ENCODE assay signal across 9 cellular contexts in the genomic region with DNA sequence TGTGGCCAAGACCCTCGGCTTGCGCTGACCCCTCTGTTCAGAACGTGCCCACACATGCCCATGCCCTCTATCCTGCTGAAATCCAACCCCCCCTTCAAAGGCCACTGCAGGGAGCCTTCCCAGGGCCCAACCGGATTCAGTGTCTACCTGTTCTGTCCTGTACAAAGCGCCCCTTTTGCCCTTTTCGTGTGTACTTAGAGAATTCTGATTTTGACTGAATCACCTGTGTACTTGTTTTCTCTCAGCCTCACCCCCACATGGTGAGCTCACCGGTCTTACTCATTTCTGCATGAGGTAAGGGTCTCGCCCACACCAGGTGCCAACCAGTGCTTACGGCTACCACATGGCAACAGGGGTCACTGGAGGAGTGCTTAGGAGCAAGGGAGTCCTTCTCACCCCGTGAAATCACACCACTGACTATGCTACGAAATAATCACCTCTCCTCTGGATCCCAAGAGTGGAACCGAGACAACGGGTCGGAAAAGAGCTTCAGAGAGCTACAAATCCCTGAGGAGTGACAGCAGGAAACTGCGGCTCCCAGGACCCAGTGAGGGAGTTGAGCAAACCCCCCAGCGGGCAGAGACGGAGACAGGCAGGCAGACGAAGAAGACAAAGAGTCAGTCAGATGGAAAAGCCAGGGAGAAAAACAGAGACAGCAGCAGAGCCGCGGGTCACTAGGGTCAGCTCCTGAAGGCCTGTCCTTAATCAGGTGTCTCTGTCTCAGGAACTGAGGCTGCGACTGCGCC. TPM values are rescaled to one million over a fixed set of nuclear protein-coding genes. Genes with fewer than 3 reads are reported as not detected.
DNase-seq lines count a peak whose midpoint lies in the region; ATAC-seq and TF ChIP-seq lines count a peak whose summit lies in the region.
"Had no signal": no experiment of that assay in that cellular context is flagged by ENCODE, and none has a peak within 500 bp of the region (broad histone marks: within the 10 kb centered on the region; RNA-seq: fewer than 3 reads in every experiment).

No MANE protein-coding gene starts in this region.

- no peak for TF ChIP-seq CTCF in epithelial cell of proximal tubule (conservative IDR thresholded peaks at IDR 0.05; ENCODE audit: low read depth, low read length)
- no peak for TF ChIP-seq CTCF in gastrocnemius medialis (IDR thresholded peaks at IDR 0.05 in 4 of 5, conservative IDR thresholded peaks at IDR 0.05 in 1 of 5)

- H3K4me1 ChIP-seq in gastrocnemius medialis: peaks cover 34 to 46% of the 10 kb centered on the region in 2 donors

- H3K4me3 ChIP-seq in epithelial cell of proximal tubule (ENCODE audit: low read depth, low read length) (peak overlapping the region; percentile 33), gastrocnemius medialis (peak overlapping the region; percentile 28 to 52 (median 40))

- H3K27ac ChIP-seq in gastrocnemius medialis: peak overlapping the region; percentile 87 to 94 (median 92)

- no peaks in the 10 kb centered on the region for H3K36me3 ChIP-seq in gastrocnemius medialis

- H3K36me3 Mint-ChIP-seq in T-helper 17 cell (ENCODE audit: low read depth): no peaks in the 10 kb centered on the region

- no peak for TF ChIP-seq POLR2A in gastrocnemius medialis (IDR thresholded peaks at IDR 0.05)

- H3K4me3 Mint-ChIP-seq in T-helper 17 cell: peak overlapping the region; percentile 41

- intact Hi-C loops in gastrocnemius medialis (cut with DNase I; ENCODE audit: low total_unique reads): loop anchor here (1.0 to 10.0 kb wide), 5 partner anchors 34 to 420 kb away; partner anchors contain the start of genes ILF2, RAB13 and S100A9

- H3K27me3 Mint-ChIP-seq in T-helper 17 cell: no peaks in the 10 kb centered on the region

- ATAC-seq in T-helper 17 cell: no peak
- ATAC-seq in gastrocnemius medialis: no peak
- ATAC-seq in GM21390 (IDR thresholded peaks at IDR 0.05; ENCODE audit: unreplicated experiment): no peak
- ATAC-seq in GM19324 (IDR thresholded peaks at IDR 0.05; ENCODE audit: low FRiP score, unreplicated experiment): no peak

- H3K9me3 ChIP-seq in T-helper 17 cell (ENCODE audit: control insufficient read depth, low read length, poor library complexity, severe bottlenecking): no peaks in the 10 kb centered on the region
- no peaks in the 10 kb centered on the region for H3K9me3 ChIP-seq in gastrocnemius medialis

- peak overlapping the region; percentile 69 for H3K27ac Mint-ChIP-seq in T-helper 17 cell

- peaks cover 30% of the 10 kb centered on the region for H3K4me1 Mint-ChIP-seq in T-helper 17 cell

- no peaks in the 10 kb centered on the region for H3K27me3 ChIP-seq in gastrocnemius medialis

- DNase-seq in HK-2 (ENCODE audit: unreplicated experiment) (peak; percentile 85), T-helper 17 cell (no peak), epithelial cell of proximal tubule (ENCODE audit: low read depth) (peak; percentile 90), gastrocnemius medialis (no peak), COR-L47 (lab: John Stamatoyannopoulos, UW) (no peak), occipital lobe (lab: John Stamatoyannopoulos, UW) (no peak)

- in situ Hi-C loops in gastrocnemius medialis (cut with MboI; ENCODE audit: low sequenced_read_pairs in 4 of 4): loop anchor here in 3 of 4 donors (5.0 to 10.0 kb wide), 2 partner anchors 35 to 53 kb away; no protein-coding TSS in a partner anchor

RNA-seq across cellular contexts. Expression of gene S100A2, which starts 2.1 kb away (rescaled TPM):
- total RNA-seq in T-helper 17 cell (under 1 TPM in 1 of 2 donors, not detected in 1; 0.52 TPM), epithelial cell of proximal tubule (24.8 and 25.6 TPM in 2 replicates), gastrocnemius medialis (10 to 100 TPM in 1 of 4 donors, not detected in 3; 14.7 TPM), occipital lobe (not detected)

RNA-seq across cellular contexts. Expression of gene S100A3, which starts 18.7 kb away (rescaled TPM):
- total RNA-seq in T-helper 17 cell: not detected
- total RNA-seq in epithelial cell of proximal tubule: 10.2 and 27.6 TPM in 2 replicates
- 1 to 10 TPM in 1 of 4 donors, under 1 TPM in 1, not detected in 2; 0.88 to 1.6 TPM for total RNA-seq in gastrocnemius medialis
- not detected for total RNA-seq in occipital lobe

RNA-seq across cellular contexts. Expression of gene S100A4, which starts 22.2 kb away (rescaled TPM):
- total RNA-seq in T-helper 17 cell (1,000 to 10,000 TPM in 1 of 2 donors, 100 to 1,000 TPM in 1; 935 to 1,018 TPM), epithelial cell of proximal tubule (31.2 and 33.8 TPM in 2 replicates), gastrocnemius medialis (100 to 1,000 TPM in 3 of 4 donors, 10 to 100 TPM in 1; 76.8 to 377 (median 144) TPM), occipital lobe (0.62 TPM)

RNA-seq across cellular contexts. Expression of gene S100A5, which starts 27.1 kb away (rescaled TPM):
- total RNA-seq in T-helper 17 cell (1 to 10 TPM in 1 of 2 donors, not detected in 1; 1.1 TPM), epithelial cell of proximal tubule (2.7 and 4.0 TPM in 2 replicates), gastrocnemius medialis (not detected), occipital lobe (not detected)
- total RNA-seq: pulmonary artery endothelial cell had no signal

RNA-seq across cellular contexts. Expression of gene S100A6, which starts 32.0 kb away (rescaled TPM):
- total RNA-seq in T-helper 17 cell (100 to 1,000 TPM; 303 to 331 TPM), epithelial cell of proximal tubule (1,217 and 1,569 TPM in 2 replicates), gastrocnemius medialis (100 to 1,000 TPM; 153 to 361 (median 224) TPM), occipital lobe (9.2 TPM)

Comparison
In these comparisons a context has a peak if more than half of its experiments do, and no peak if none do; other contexts are left out.
1. DNase-seq: peak in HK-2 (single experiment) and epithelial cell of proximal tubule (single experiment); none in T-helper 17 cell (0 of 3), gastrocnemius medialis (0 of 2), COR-L47 (single experiment) and occipital lobe (single experiment).
2. RNA of gene S100A4, which starts 22.2 kb away (total RNA-seq): 935 to 1,018 TPM in T-helper 17 cell, 76.8 to 377 TPM in gastrocnemius medialis and 31.2 to 33.8 TPM in epithelial cell of proximal tubule; 0.62 TPM in occipital lobe (single experiment); every median in the first group is over 10 times any median in the second.